Comparison of ENCODE assay signal across 8 cellular contexts in the genomic region with DNA sequence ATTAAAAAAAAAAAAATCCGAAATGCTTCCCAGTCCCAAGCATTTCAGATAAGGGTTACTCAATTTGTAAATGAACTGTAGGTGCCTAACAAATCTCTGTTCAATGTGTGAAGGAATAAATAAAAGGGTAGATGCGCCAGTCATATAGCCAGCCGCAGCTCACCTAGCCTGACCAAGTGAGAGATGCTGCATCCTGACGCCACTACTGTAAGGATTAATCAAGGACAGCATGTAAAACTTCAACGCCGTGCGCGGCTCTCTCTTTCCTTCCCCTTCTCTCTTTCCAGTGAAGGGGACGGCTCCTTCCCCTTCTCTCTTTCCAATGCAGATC. TPM values are rescaled to one million over a fixed set of nuclear protein-coding genes. Genes with fewer than 3 reads are reported as not detected.
A peak's percentile ranks its signal among the peaks of the same experiment; 100 is the strongest.
DNase-seq lines count a peak whose midpoint lies in the region; ATAC-seq, FAIRE-seq and TF ChIP-seq lines count a peak whose summit lies in the region.

No MANE protein-coding gene starts in this region.

- no peak for DNase-seq in A549 (ENCODE audit: low read depth in 1 of 2, low spot score in 1 of 2)
- DNase-seq in RWPE1 (ENCODE audit: low spot score), result peak; percentile 13
- DNase-seq in fibroblast of lung (ENCODE audit: low read depth in 2 of 2), result no peak
- no peak for DNase-seq in pancreas
- DNase-seq in NK-92 (lab: John Stamatoyannopoulos, UW; ENCODE audit: unreplicated experiment), result no peak
- no peak for DNase-seq in activated effector memory CD4-positive, alpha-beta T cell treated with anti-CD3 and anti-CD28 coated beads, Interleukin-2, amount 50 U/mL, for 16 hours

- TF ChIP-seq CTCF in A549 (IDR thresholded peaks at IDR 0.05) (no peak), RWPE1 (conservative IDR thresholded peaks at IDR 0.05; ENCODE audit: low read depth) (no peak), fibroblast of lung (conservative IDR thresholded peaks at IDR 0.05 in 1 of 2, IDR thresholded peaks at IDR 0.05 in 1 of 2; ENCODE audit: low read depth in 1 of 2, low read length in 2 of 2) (no peak), pancreas (IDR thresholded peaks at IDR 0.05) (no peak)

- 6% methylated on average over 9 of the region's 9 CpGs for WGBS in A549 (ENCODE audit: missing lambda C conversion rate)
- 6 to 7% methylated on average over 9 of the region's 9 CpGs for WGBS in pancreas, 2 donors

- POLR2A ChIA-PET in A549 (lab: Yijun Ruan, JAX), result no interaction called here
- POLR2A ChIA-PET in RWPE1 (lab: Yijun Ruan, JAX; ENCODE audit: low non-redundant PET), result no interaction called here

- peaks cover 12% of the 10 kb centered on the region; the same call in 2 of the 3 replicates for H3K4me1 ChIP-seq in A549
- peaks cover 4% of the 10 kb centered on the region for H3K4me1 ChIP-seq in fibroblast of lung (ENCODE audit: control insufficient read depth, extremely low read depth, insufficient read depth, low read length)
- peaks cover 0 to 3% (median 0%) of the 10 kb centered on the region in 3 donors for H3K4me1 ChIP-seq in pancreas

- FAIRE-seq in A549 (lab: Jason Lieb, UNC) (no peak), pancreas (lab: Jason Lieb, UNC) (no peak)

- H3K27me3 ChIP-seq in fibroblast of lung (ENCODE audit: control insufficient read depth, insufficient read depth, low read length) (no peaks in the 10 kb centered on the region), pancreas (no peaks in the 10 kb centered on the region)

- H2AFZ ChIP-seq in fibroblast of lung (ENCODE audit: low read length), result peak overlapping the region; percentile 98

- no peak for TF ChIP-seq EP300 in A549 (IDR thresholded peaks at IDR 0.05)

- no peaks in the 10 kb centered on the region for H4K20me1 ChIP-seq in fibroblast of lung (ENCODE audit: control insufficient read depth, extremely low read depth, insufficient read depth, low read length)

- H3K36me3 ChIP-seq in fibroblast of lung (ENCODE audit: control insufficient read depth, insufficient read depth, low read length), result no peaks in the 10 kb centered on the region
- H3K36me3 ChIP-seq in pancreas, result no peaks in the 10 kb centered on the region

- H3K9me3 ChIP-seq in A549 (no peaks in the 10 kb centered on the region), fibroblast of lung (ENCODE audit: control insufficient read depth, insufficient read depth, low read depth, low read length) (no peaks in the 10 kb centered on the region), pancreas (no peaks in the 10 kb centered on the region)

- H3K4me3 ChIP-seq in A549 (peak overlapping the region; percentile 77), fibroblast of lung (replicated peaks in 1 of 4; ENCODE audit: control extremely low read depth in 1 of 4, insufficient read depth in 1 of 4, low read depth in 3 of 4, low read length in 4 of 4) (peak overlapping the region; percentile 82 to 90 (median 86)), pancreas (peak overlapping the region; percentile 30 to 70 (median 46))

- H3K9ac ChIP-seq in fibroblast of lung (ENCODE audit: insufficient read depth, low read length), result peak overlapping the region; percentile 66

- no peak for TF ChIP-seq RAD21 in A549 (conservative IDR thresholded peaks at IDR 0.05 in 1 of 2, IDR thresholded peaks at IDR 0.05 in 1 of 2)

- peak; percentile 49 to 63; a peak in 3 of 6 replicates for ATAC-seq in A549
- ATAC-seq in GM21528 (IDR thresholded peaks at IDR 0.05; ENCODE audit: low FRiP score, unreplicated experiment), result peak; percentile 16
- ATAC-seq in pancreas, result peak; percentile 39 to 60 (median 48)
- no peak for ATAC-seq in HG03139 (IDR thresholded peaks at IDR 0.05; ENCODE audit: unreplicated experiment)

- intact Hi-C loops in pancreas (cut with DNase I), result no loop called here

- CTCF ChIA-PET in A549 (lab: Yijun Ruan, JAX), result interaction anchor here (1.6 kb wide), 1 partner anchor 238 kb away, joined by 4 read pairs; no protein-coding TSS in a partner anchor
- CTCF ChIA-PET in RWPE1 (lab: Yijun Ruan, JAX), result no interaction called here

- H3K79me2 ChIP-seq in fibroblast of lung (ENCODE audit: control insufficient read depth, insufficient read depth, low read length), result peaks cover 12% of the 10 kb centered on the region

- peak overlapping the region; percentile 87 for H3K4me2 ChIP-seq in A549
- H3K4me2 ChIP-seq in fibroblast of lung (ENCODE audit: extremely low read depth, insufficient read depth, low read length), result peak overlapping the region; percentile 96

- no peak for TF ChIP-seq POLR2A in A549 (IDR thresholded peaks at IDR 0.05; ENCODE audit: low read length)

- H3K27ac ChIP-seq in A549 (peak overlapping the region; percentile 80 to 85), RWPE1 (peak overlapping the region; percentile 62), fibroblast of lung (ENCODE audit: insufficient read depth, low read length) (peak overlapping the region; percentile 64), pancreas (peak overlapping the region in 3 of 4 donors; percentile 3 to 32 (median 8))

TF ChIP-seq in A549, 52 proteins besides CTCF, POLR2A, EP300 and RAD21:
- TF ChIP-seq RNF2 (IDR thresholded peaks at IDR 0.05; ENCODE audit: borderline replicate concordance, low read depth), result no peak

RNA-seq across cellular contexts. Expression of a gene that starts 0.4 kb away (rescaled TPM):
- polyA plus RNA-seq in A549 (2011; rRNA removed) (40.2 and 64.3 TPM in 2 replicates), A549 (2017; fragmentation: RNase III; extraction: RNeasy Plus Mini Kit Qiagen cat#74134 plus additional on column Dnase treatment) (55.9 to 57.2 TPM (median 56.7 TPM) in 3 replicates), fibroblast of lung (70.0 and 81.1 TPM in 2 replicates), pancreas (10 to 100 TPM; 21.3 to 50.5 TPM)
- polyA plus RNA-seq in A549 (2012; cell fraction: cytosol; rRNA removed), result 14.6 and 18.1 TPM in 2 replicates
- 11.3 and 12.4 TPM in 2 replicates for polyA plus RNA-seq in A549 (2012; cell fraction: nucleus; rRNA removed)
- polyA minus RNA-seq in A549 (2011; rRNA and poly(A)+ RNA removed), result 31.2 and 39.1 TPM in 2 replicates
- total RNA-seq in fibroblast of lung (39.8 and 41.0 TPM in 2 replicates), pancreas (10 to 100 TPM; 20.1 to 74.1 (median 32.2) TPM)
- polyA plus RNA-seq in fibroblast of lung (2012), result 62.4 and 66.0 TPM in 2 replicates
- 42.8 and 65.2 TPM in 2 replicates for polyA minus RNA-seq in fibroblast of lung (ENCODE audit: low replicate concordance)

RNA-seq across cellular contexts. Expression of a gene that starts 56.1 kb away (rescaled TPM):
- polyA plus RNA-seq in A549 (2011; rRNA removed) (258 and 274 TPM in 2 replicates), A549 (2017; fragmentation: RNase III; extraction: RNeasy Plus Mini Kit Qiagen cat#74134 plus additional on column Dnase treatment) (267 to 294 TPM (median 274 TPM) in 3 replicates), fibroblast of lung (744 and 836 TPM in 2 replicates), pancreas (10 to 100 TPM; 28.5 to 53.2 TPM)
- 131 and 150 TPM in 2 replicates for polyA plus RNA-seq in A549 (2012; cell fraction: cytosol; rRNA removed)
- polyA plus RNA-seq in A549 (2012; cell fraction: nucleus; rRNA removed), result 90.3 and 116 TPM in 2 replicates
- polyA minus RNA-seq in A549 (2011; rRNA and poly(A)+ RNA removed), result 135 and 165 TPM in 2 replicates
- total RNA-seq in fibroblast of lung (270 and 352 TPM in 2 replicates), pancreas (100 to 1,000 TPM in 2 of 6 donors, 10 to 100 TPM in 4; 40.7 to 146 (median 69.5) TPM)
- polyA plus RNA-seq in fibroblast of lung (2012), result 489 and 534 TPM in 2 replicates
- 121 and 134 TPM in 2 replicates for polyA minus RNA-seq in fibroblast of lung (ENCODE audit: low replicate concordance)

Comparison
In these comparisons a context has a peak if more than half of its experiments do, and no peak if none do; other contexts are left out.
1. H3K27ac ChIP-seq: peak in every context shown above with its lines; median percentile 82 in A549; 64 in fibroblast of lung; 62 in RWPE1; 8 in pancreas.